10 cellular contexts compared by ENCODE assay signal in genomic region chr17:38443356-38444026, GRCh38. TPM values are rescaled to one million over a fixed set of nuclear protein-coding genes. Genes with fewer than 3 reads are reported as not detected.
DNase-seq lines count a peak whose midpoint lies in the region; ATAC-seq and TF ChIP-seq lines count a peak whose summit lies in the region.
"Had no signal": no experiment of that assay in that cellular context is flagged by ENCODE, and none has a peak within 500 bp of the region (broad histone marks: within the 10 kb centered on the region; RNA-seq: fewer than 3 reads in every experiment).

No MANE protein-coding gene starts in this region.

- peak; percentile 58 for ATAC-seq in HG02798 (IDR thresholded peaks at IDR 0.05; ENCODE audit: poor library complexity, unreplicated experiment)
- ATAC-seq in sciatic nerve: peak; percentile 11
- ATAC-seq in GM19023 (IDR thresholded peaks at IDR 0.05; ENCODE audit: unreplicated experiment): no peak

- H3K36me3 ChIP-seq in ascending aorta: no peaks in the 10 kb centered on the region

- peaks cover 15 to 38% of the 10 kb centered on the region in 2 donors for H3K4me1 ChIP-seq in ascending aorta

- intact Hi-C loops in ascending aorta (cut with DNase I) (loop anchor here (1.0 to 2.0 kb wide), 3 partner anchors 11 to 40 kb away; no protein-coding TSS in a partner anchor), sciatic nerve (cut with DNase I) (loop anchor here (5.0 kb wide), 1 partner anchor 39 kb away; no protein-coding TSS in a partner anchor)

- H3K27ac ChIP-seq in ascending aorta: peak overlapping the region; percentile 74 to 75
- H3K27ac ChIP-seq: 22Rv1 had no signal

- H3K4me3 ChIP-seq in ascending aorta: no peak overlapping the region
- H3K4me3 ChIP-seq: MG63 had no signal

- no peaks in the 10 kb centered on the region for H3K9me3 ChIP-seq in ascending aorta
- H3K9me3 ChIP-seq: MG63 had no signal

- DNase-seq in DMS53 (lab: John Stamatoyannopoulos, UW) (peak; percentile 54), DMS53 treated with DMSO at 0.1 percent for 48 hours (lab: John Stamatoyannopoulos, UW; ENCODE audit: unreplicated experiment) (no peak), ascending aorta (ENCODE audit: low spot score in 2 of 2) (no peak), sciatic nerve (ENCODE audit: low spot score) (no peak), GM13977 (ENCODE audit: low spot score) (no peak), NOMO-1 treated with dmso at 0.1 percent for 144 hours (lab: John Stamatoyannopoulos, UW; ENCODE audit: unreplicated experiment) (no peak)

- in situ Hi-C loops in GM13977 (cut with MboI; ENCODE audit: low pct_unique_long_range_greater_than_20kb, low sequenced_read_pairs, unreplicated experiment): no loop called here

- TF ChIP-seq CTCF in ascending aorta (IDR thresholded peaks at IDR 0.05): no peak
- no peak for TF ChIP-seq CTCF in GM13977 (IDR thresholded peaks at IDR 0.05; ENCODE audit: extremely low read depth, insufficient read depth, missing control alignments)

- H3K27me3 ChIP-seq in ascending aorta: no peaks in the 10 kb centered on the region
- H3K27me3 ChIP-seq: MG63 had no signal

RNA-seq across cellular contexts. Expression of gene ARHGAP23, which starts 15.2 kb away (rescaled TPM):
- total RNA-seq in ascending aorta: 89.0 TPM
- 154 TPM for total RNA-seq in sciatic nerve
